In the genomic region with DNA sequence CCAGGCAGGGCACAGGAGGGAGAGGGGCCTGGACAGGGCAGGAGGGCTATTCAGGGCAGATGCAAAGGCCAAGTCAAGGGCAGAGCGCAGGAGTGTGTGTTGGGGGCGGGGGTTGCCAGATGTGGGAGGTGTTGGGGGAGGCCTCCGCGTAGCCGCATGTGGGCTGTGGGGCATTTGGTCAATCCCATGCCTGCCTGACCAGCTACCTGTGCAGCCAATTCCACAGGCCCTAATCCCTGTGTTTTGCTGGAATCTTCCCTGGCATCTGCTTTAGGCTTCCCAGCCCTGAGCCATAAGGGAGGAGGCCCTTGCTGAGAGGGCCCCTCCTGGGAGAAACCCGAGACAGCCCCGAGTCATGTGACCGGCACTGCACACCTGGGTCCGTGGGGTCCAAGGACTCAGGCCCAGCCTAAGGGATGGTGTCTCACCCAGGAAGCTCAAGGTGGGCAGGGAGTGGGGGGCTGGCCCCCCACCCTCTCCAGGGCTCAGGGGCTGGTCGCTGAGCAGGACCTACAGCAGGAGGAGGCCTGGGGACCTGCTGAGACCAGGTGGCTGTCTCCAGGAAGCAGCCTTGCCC, we compare ENCODE assay signal across 8 cellular contexts. TPM values are rescaled to one million over a fixed set of nuclear protein-coding genes. Genes with fewer than 3 reads are reported as not detected.
A peak's percentile ranks its signal among the peaks of the same experiment; 100 is the strongest.
DNase-seq lines count a peak whose midpoint lies in the region; ATAC-seq, FAIRE-seq and TF ChIP-seq lines count a peak whose summit lies in the region.

No MANE protein-coding gene starts in this region.

- peak overlapping the region; percentile 42; the same call in 1 of the 2 replicates for H2BK120ac ChIP-seq in IMR-90 (ENCODE audit: low read depth, low read length)

- peaks cover 0 to 23% of the 10 kb centered on the region in 2 experiments; a peak in 1 of 4 replicates for H3K79me1 ChIP-seq in IMR-90 (ENCODE audit: low read depth in 1 of 2, low read length in 2 of 2)

- peak overlapping the region; percentile 93 for H3K27ac ChIP-seq in CD8-positive, alpha-beta T cell (ENCODE audit: low read depth, low read length)
- H3K27ac ChIP-seq in IMR-90 (ENCODE audit: insufficient read depth, low read length): peak overlapping the region; percentile 35; the same call in 1 of the 2 replicates
- H3K27ac ChIP-seq in angular gyrus (ENCODE audit: low read depth, low read length): peak overlapping the region; percentile 65
- peak overlapping the region; percentile 31 for H3K27ac ChIP-seq in muscle layer of duodenum (ENCODE audit: low read length)

- H3K4me3 ChIP-seq in CD8-positive, alpha-beta T cell (ENCODE audit: low read depth, low read length): peak overlapping the region; percentile 59
- H3K4me3 ChIP-seq in IMR-90 (ENCODE audit: insufficient read depth, low read depth, low read length): no peak overlapping the region
- peak overlapping the region in 1 of 2 donors; percentile 9 for H3K4me3 ChIP-seq in muscle layer of duodenum (ENCODE audit: low read depth in 1 of 2, low read length in 2 of 2)

- H4K8ac ChIP-seq in IMR-90 (ENCODE audit: low read depth in 2 of 2, low read length in 2 of 2): peak overlapping the region; percentile 94 to 95

- H3K14ac ChIP-seq in IMR-90 (replicated peaks; ENCODE audit: low read depth, low read length): peak overlapping the region; percentile 17; the same call in 1 of the 2 replicates

- H3K27me3 ChIP-seq in CD8-positive, alpha-beta T cell (ENCODE audit: insufficient read depth, low read length): no peaks in the 10 kb centered on the region
- H3K27me3 ChIP-seq in IMR-90 (ENCODE audit: control insufficient read depth, insufficient read depth, low read length) (no peaks in the 10 kb centered on the region), muscle layer of duodenum (ENCODE audit: low read depth, low read length) (no peaks in the 10 kb centered on the region)

- WGBS in IMR-90 (ENCODE audit: extremely low coverage in 2 of 2, insufficient read length in 1 of 2), 2 experiments: 69% methylated on average over 3 of the region's 10 CpGs; no CpG with 5 or more reads in 1 of the 2 experiments

- peak; percentile 3 for ATAC-seq in CD8-positive, alpha-beta T cell
- ATAC-seq in GM19351 (IDR thresholded peaks at IDR 0.05; ENCODE audit: unreplicated experiment) (peak; percentile 24), IMR-90 (ENCODE audit: low read depth) (no peak)

- TF ChIP-seq CTCF in CD8-positive, alpha-beta T cell (IDR thresholded peaks at IDR 0.05): no peak
- TF ChIP-seq CTCF in IMR-90 (conservative IDR thresholded peaks at IDR 0.05; ENCODE audit: low read depth, low read length): no peak

- H3K4me1 Mint-ChIP-seq in CD8-positive, alpha-beta T cell (ENCODE audit: low read depth): peaks cover 86% of the 10 kb centered on the region

- intact Hi-C loops in CD8-positive, alpha-beta T cell (cut with DNase I, micrococcal nuclease): loop anchor here (1.0 kb wide), 3 partner anchors 20 to 45 kb away; a partner anchor contains a TSS
- intact Hi-C loops in IMR-90 (cut with micrococcal nuclease): no loop called here

- peaks cover 91% of the 10 kb centered on the region for H3K4me1 ChIP-seq in CD8-positive, alpha-beta T cell (ENCODE audit: insufficient read depth, low read length)
- H3K4me1 ChIP-seq in IMR-90 (ENCODE audit: control insufficient read depth, insufficient read depth, low read length): peaks cover 10% of the 10 kb centered on the region
- peaks cover 4 to 15% of the 10 kb centered on the region in 2 donors for H3K4me1 ChIP-seq in muscle layer of duodenum (ENCODE audit: control insufficient read depth in 1 of 2, insufficient read depth in 2 of 2, low read length in 2 of 2)

- H2BK15ac ChIP-seq in IMR-90 (ENCODE audit: low read depth, low read length): no peak overlapping the region

- no peak overlapping the region for H3K23ac ChIP-seq in IMR-90 (ENCODE audit: low read depth, low read length)

- peaks cover 19% of the 10 kb centered on the region for H3K36me3 Mint-ChIP-seq in CD8-positive, alpha-beta T cell

- POLR2A ChIA-PET in CD8-positive, alpha-beta T cell (lab: Charles Lee): interaction anchor here (0.7 to 3.9 kb wide), 6 partner anchors 13 to 60 kb away, joined by 3 to 14 read pairs (median 4); a partner anchor contains a TSS
- POLR2A ChIA-PET in IMR-90 (lab: Charles Lee; ENCODE audit: unreplicated experiment): no interaction called here

- no peaks in the 10 kb centered on the region for H3K9me3 ChIP-seq in CD8-positive, alpha-beta T cell (ENCODE audit: low read length)
- H3K9me3 ChIP-seq in IMR-90 (ENCODE audit: control insufficient read depth, insufficient read depth, low read length): no peaks in the 10 kb centered on the region
- H3K9me3 ChIP-seq in muscle layer of duodenum (ENCODE audit: control insufficient read depth in 1 of 2, low read length in 2 of 2): no peaks in the 10 kb centered on the region

- TF ChIP-seq RAD21 in IMR-90 (IDR thresholded peaks at IDR 0.05; ENCODE audit: low read length): no peak

- peak overlapping the region; percentile 54 for H3K4ac ChIP-seq in IMR-90 (ENCODE audit: low read depth, low read length)

- H3K9me3 Mint-ChIP-seq in CD8-positive, alpha-beta T cell: no peaks in the 10 kb centered on the region

- peak overlapping the region; percentile 91 for H4K5ac ChIP-seq in IMR-90 (ENCODE audit: low read depth, low read length)

- CTCF ChIA-PET in CD8-positive, alpha-beta T cell (lab: Charles Lee): interaction anchor here (1.0 to 2.1 kb wide), 5 partner anchors 19 to 494 kb away, joined by 3 to 9 read pairs (median 5); a partner anchor contains a TSS
- CTCF ChIA-PET in IMR-90 (lab: Yijun Ruan, JAX): no interaction called here

- H3K9ac ChIP-seq in IMR-90 (ENCODE audit: low read depth, low read length): no peak overlapping the region

- no peak for DNase-seq in CD8-positive, alpha-beta T cell
- DNase-seq in IMR-90 (no peak), H54 (ENCODE audit: insufficient read length, low spot score) (no peak), C1 segment of cervical spinal cord (lab: John Stamatoyannopoulos, UW) (no peak), superior temporal gyrus (ENCODE audit: extremely low spot score) (no peak)

- H2BK5ac ChIP-seq in IMR-90 (ENCODE audit: low read depth, low read length, poor library complexity, severe bottlenecking): peak overlapping the region; percentile 19

- peaks cover 3% of the 10 kb centered on the region for H3K36me3 ChIP-seq in CD8-positive, alpha-beta T cell (ENCODE audit: insufficient read depth, low read length)
- H3K36me3 ChIP-seq in IMR-90 (ENCODE audit: control insufficient read depth, insufficient read depth, low read length): peaks cover 8% of the 10 kb centered on the region; the same call in 1 of the 2 replicates
- H3K36me3 ChIP-seq in muscle layer of duodenum (ENCODE audit: control insufficient read depth in 1 of 2, insufficient read depth in 2 of 2, low read length in 2 of 2): peaks cover 0 to 5% of the 10 kb centered on the region in 2 donors

- no peaks in the 10 kb centered on the region for H4K20me1 ChIP-seq in IMR-90 (ENCODE audit: insufficient read depth, low read length)

- no peaks in the 10 kb centered on the region for H3K27me3 Mint-ChIP-seq in CD8-positive, alpha-beta T cell (ENCODE audit: low read depth)

- H2AK5ac ChIP-seq in IMR-90 (ENCODE audit: low read depth, low read length): peak overlapping the region; percentile 62

- H2BK20ac ChIP-seq in IMR-90 (ENCODE audit: low read depth, low read length): no peak overlapping the region

- H4K91ac ChIP-seq in IMR-90 (ENCODE audit: insufficient read depth, low read depth, low read length): peak overlapping the region; percentile 85

- no peak overlapping the region for H3K18ac ChIP-seq in IMR-90 (ENCODE audit: low read depth, low read length)

- H3K56ac ChIP-seq in IMR-90 (ENCODE audit: extremely low read depth, insufficient read depth, low read length): no peak overlapping the region

- in situ Hi-C loops in IMR-90 (cut with MboI; ENCODE audit: low sequenced_read_pairs): no loop called here

- peak overlapping the region; percentile 96 for H3K27ac Mint-ChIP-seq in CD8-positive, alpha-beta T cell

- TF ChIP-seq POLR2A in IMR-90 (IDR thresholded peaks at IDR 0.05; ENCODE audit: low read depth, low read length) (no peak), H54 (IDR thresholded peaks at IDR 0.05; ENCODE audit: low read depth, low read length) (no peak)

- H2AK9ac ChIP-seq in IMR-90 (replicated peaks; ENCODE audit: low read depth, low read length, poor library complexity): peak overlapping the region; percentile 96

- no peak for FAIRE-seq in H54 (lab: Jason Lieb, UNC)

- peak overlapping the region; percentile 53 for H3K4me3 Mint-ChIP-seq in CD8-positive, alpha-beta T cell

- no peak overlapping the region for H3K4me2 ChIP-seq in IMR-90 (ENCODE audit: low read depth, low read length)

- dilution Hi-C loops in IMR-90 (cut with HindIII; ENCODE audit: low sequenced_read_pairs, unreplicated experiment): no loop called here

- no TSS peak for BruUV-seq in IMR-90 (replicated peaks; lab: Mats Ljungman, UMichigan)

- H2AFZ ChIP-seq in IMR-90 (replicated peaks; ENCODE audit: low read length, poor library complexity): peak overlapping the region; percentile 89

- peaks cover 11% of the 10 kb centered on the region for H3K9me1 ChIP-seq in IMR-90 (ENCODE audit: insufficient read depth, low read length)

RNA-seq across cellular contexts. Expression of a gene that starts 20.3 kb away (rescaled TPM):
- 10 to 100 TPM; 11.2 to 13.0 TPM for total RNA-seq in CD8-positive, alpha-beta T cell
- total RNA-seq in IMR-90 (2012; rRNA removed): 0.36 and 0.83 TPM in 2 replicates
- polyA plus RNA-seq in IMR-90 (2012; rRNA removed): 3.1 TPM in 2 replicates
- polyA plus RNA-seq in IMR-90 (2012; cell fraction: cytosol; rRNA removed): 1.9 and 3.0 TPM in 2 replicates
- polyA plus RNA-seq in IMR-90 (2012; cell fraction: nucleus; rRNA removed; ENCODE audit: low replicate concordance): 6.2 and 20.2 TPM in 2 replicates

RNA-seq across cellular contexts. Expression of a gene that starts 33.5 kb away (rescaled TPM):
- 100 to 1,000 TPM in 1 of 2 experiments, 10 to 100 TPM in 1; 86.5 to 101 TPM for total RNA-seq in CD8-positive, alpha-beta T cell
- total RNA-seq in IMR-90 (2012; rRNA removed): 6.8 and 7.5 TPM in 2 replicates
- polyA plus RNA-seq in IMR-90 (2012; rRNA removed): 31.0 and 31.9 TPM in 2 replicates
- polyA plus RNA-seq in IMR-90 (2012; cell fraction: cytosol; rRNA removed): 12.6 and 27.6 TPM in 2 replicates
- polyA plus RNA-seq in IMR-90 (2012; cell fraction: nucleus; rRNA removed; ENCODE audit: low replicate concordance): 116 and 298 TPM in 2 replicates

RNA-seq across cellular contexts. Expression of a gene that starts 42.1 kb away (rescaled TPM):
- not detected for total RNA-seq in CD8-positive, alpha-beta T cell
- not detected in 2 replicates for total RNA-seq in IMR-90 (2012; rRNA removed)
- polyA plus RNA-seq in IMR-90 (2012; rRNA removed): not detected in 2 replicates
- not detected in 2 replicates for polyA plus RNA-seq in IMR-90 (2012; cell fraction: cytosol; rRNA removed)
- not detected in 2 replicates for polyA plus RNA-seq in IMR-90 (2012; cell fraction: nucleus; rRNA removed; ENCODE audit: low replicate concordance)

RNA-seq across cellular contexts. Expression of a gene that starts 45.7 kb away (rescaled TPM):
- total RNA-seq in CD8-positive, alpha-beta T cell: 10 to 100 TPM; 25.4 to 25.7 TPM
- total RNA-seq in IMR-90 (2012; rRNA removed): 2.8 and 2.9 TPM in 2 replicates
- 4.7 and 5.1 TPM in 2 replicates for polyA plus RNA-seq in IMR-90 (2012; rRNA removed)
- polyA plus RNA-seq in IMR-90 (2012; cell fraction: cytosol; rRNA removed): 4.8 and 5.1 TPM in 2 replicates
- 2.6 and 3.3 TPM in 2 replicates for polyA plus RNA-seq in IMR-90 (2012; cell fraction: nucleus; rRNA removed; ENCODE audit: low replicate concordance)

RNA-seq across cellular contexts. Expression of a gene that starts 47.6 kb away (rescaled TPM):
- total RNA-seq in CD8-positive, alpha-beta T cell: not detected
- under 0.01 TPM in 2 replicates for total RNA-seq in IMR-90 (2012; rRNA removed)
- 2.3 and 2.4 TPM in 2 replicates for polyA plus RNA-seq in IMR-90 (2012; rRNA removed)
- polyA plus RNA-seq in IMR-90 (2012; cell fraction: cytosol; rRNA removed): 4.0 and 5.7 TPM in 2 replicates
- polyA plus RNA-seq in IMR-90 (2012; cell fraction: nucleus; rRNA removed; ENCODE audit: low replicate concordance): 2.6 and 6.9 TPM in 2 replicates

Comparison
In these comparisons a context has a peak if more than half of its experiments do, and no peak if none do; other contexts are left out.
1. H3K27ac ChIP-seq: peak in every context shown above with its lines; median percentile 93 in CD8-positive, alpha-beta T cell; 65 in angular gyrus; 35 in IMR-90; 31 in muscle layer of duodenum.
2. RNA of a gene that starts 33.5 kb away (total RNA-seq): 86.5 to 101 TPM in CD8-positive, alpha-beta T cell; 6.8 to 7.5 TPM in IMR-90; every median in the first group is over 10 times any median in the second.